ENCODE assay signal across 12 cellular contexts in genomic region chr1:165644064-165644735, GRCh38.
"Had no signal": no experiment of that assay in that cellular context is flagged by ENCODE, and none has a peak within 500 bp of the region (broad histone marks: within the 10 kb centered on the region; RNA-seq: fewer than 3 reads in every experiment).

No MANE protein-coding gene starts in this region.

- H3K36me3 ChIP-seq: sigmoid colon, thoracic aorta had no signal

- H3K9me3 Mint-ChIP-seq: activated CD4-positive, alpha-beta memory T cell treated with anti-CD3 and anti-CD28 coated beads, Interleukin-2, amount 10 ng/mL, durations not matched to agents 7 days and 5 days; activated naive CD4-positive, alpha-beta T cell treated with anti-CD3 and anti-CD28 coated beads, Interleukin-2, amount 10 ng/mL, durations not matched to agents 7 days and 5 days; stimulated activated naive CD8-positive, alpha-beta T cell treated with anti-CD3 and anti-CD28 coated beads, Interleukin-15, amount 100 ng/mL, for 72 hours had no signal

- H3K27ac Mint-ChIP-seq: activated CD4-positive, alpha-beta memory T cell treated with anti-CD3 and anti-CD28 coated beads, Interleukin-2, amount 10 ng/mL, durations not matched to agents 7 days and 5 days; activated naive CD4-positive, alpha-beta T cell treated with anti-CD3 and anti-CD28 coated beads, Interleukin-2, amount 10 ng/mL, durations not matched to agents 7 days and 5 days; stimulated activated naive CD8-positive, alpha-beta T cell treated with anti-CD3 and anti-CD28 coated beads, Interleukin-15, amount 100 ng/mL, for 72 hours had no signal

- H3K36me3 Mint-ChIP-seq: activated naive CD4-positive, alpha-beta T cell treated with anti-CD3 and anti-CD28 coated beads, Interleukin-2, amount 10 ng/mL, durations not matched to agents 7 days and 5 days had no signal

- H3K4me3 Mint-ChIP-seq: activated CD4-positive, alpha-beta memory T cell treated with anti-CD3 and anti-CD28 coated beads, Interleukin-2, amount 10 ng/mL, durations not matched to agents 7 days and 5 days; activated naive CD4-positive, alpha-beta T cell treated with anti-CD3 and anti-CD28 coated beads, Interleukin-2, amount 10 ng/mL, durations not matched to agents 7 days and 5 days; stimulated activated naive CD8-positive, alpha-beta T cell treated with anti-CD3 and anti-CD28 coated beads, Interleukin-15, amount 100 ng/mL, for 72 hours had no signal

- H3K9me3 ChIP-seq: sigmoid colon, thoracic aorta had no signal

- H3K4me3 ChIP-seq: coronary artery, hepatocyte, sigmoid colon, thoracic aorta had no signal

- H3K27me3 Mint-ChIP-seq: activated CD4-positive, alpha-beta memory T cell treated with anti-CD3 and anti-CD28 coated beads, Interleukin-2, amount 10 ng/mL, durations not matched to agents 7 days and 5 days; activated naive CD4-positive, alpha-beta T cell treated with anti-CD3 and anti-CD28 coated beads, Interleukin-2, amount 10 ng/mL, durations not matched to agents 7 days and 5 days; stimulated activated naive CD8-positive, alpha-beta T cell treated with anti-CD3 and anti-CD28 coated beads, Interleukin-15, amount 100 ng/mL, for 72 hours had no signal

- H3K4me2 ChIP-seq: hepatocyte had no signal

- ATAC-seq: stimulated activated naive CD8-positive, alpha-beta T cell treated with anti-CD3 and anti-CD28 coated beads, Interleukin-15, amount 100 ng/mL, for 72 hours had no signal

- DNase-seq: activated CD4-positive, alpha-beta memory T cell treated with anti-CD3 and anti-CD28 coated beads, Interleukin-2, amount 10 ng/mL, durations not matched to agents 7 days and 5 days; activated CD4-positive, alpha-beta T cell treated with anti-CD3 and anti-CD28 coated beads for 1 hour; activated CD8-positive, alpha-beta memory T cell treated with anti-CD3 and anti-CD28 coated beads, Interleukin-2, amount 50 U/mL, for 48 hours; activated naive CD4-positive, alpha-beta T cell treated with anti-CD3 and anti-CD28 coated beads, Interleukin-2, amount 10 ng/mL, durations not matched to agents 7 days and 5 days; central memory CD4-positive, alpha-beta T cell; effector CD4-positive, alpha-beta T cell; sigmoid colon; stimulated activated CD4-positive, alpha-beta T cell treated with anti-CD3 and anti-CD28 coated beads, Interleukin-4, amount 100 ng/mL, for 24 hours; stimulated activated naive CD8-positive, alpha-beta T cell treated with anti-CD3 and anti-CD28 coated beads, Interleukin-15, amount 100 ng/mL, for 72 hours had no signal

- H3K27me3 ChIP-seq: hepatocyte, sigmoid colon had no signal

- H2AFZ ChIP-seq: hepatocyte had no signal

- H3K27ac ChIP-seq: coronary artery, sigmoid colon, thoracic aorta had no signal
